Comparison of ENCODE assay signal across 31 cellular contexts in genomic region chr18:36897253-36897652, GRCh38.
DNase-seq lines count a peak whose midpoint lies in the region; ATAC-seq, FAIRE-seq and TF ChIP-seq lines count a peak whose summit lies in the region.
"Had no signal": no experiment of that assay in that cellular context is flagged by ENCODE, and none has a peak within 500 bp of the region (broad histone marks: within the 10 kb centered on the region; RNA-seq: fewer than 3 reads in every experiment).

No MANE protein-coding gene starts in this region.

- H3K27me3 ChIP-seq in K562 (ENCODE audit: control insufficient read depth in 2 of 2, insufficient read depth in 2 of 2, low read length in 2 of 2): no peaks in the 10 kb centered on the region
- H3K27me3 ChIP-seq in spleen (replicated peaks in 1 of 7): no peaks in the 10 kb centered on the region
- H3K27me3 ChIP-seq: BE2C; BLaER1; BLaER1 treated with 17β-estradiol and CSF1 and Interleukin-3, amounts not matched to agents 10 nM and 100 nM had no signal

- intact Hi-C loops in K562 (cut with micrococcal nuclease) (loop anchor here (5.0 kb wide), 2 partner anchors 65 to 210 kb away; no protein-coding TSS in a partner anchor), spleen (cut with DNase I; ENCODE audit: low total_unique reads) (no loop called here)

- no peaks in the 10 kb centered on the region for H3K9me1 ChIP-seq in K562 (ENCODE audit: control insufficient read depth, insufficient read depth, low read length)

- no peak for TF ChIP-seq EP300 in K562 (IDR thresholded peaks at IDR 0.05; ENCODE audit: low read length)

- FAIRE-seq in D721Med (lab: Jason Lieb, UNC) (peak; percentile 82), K562 (lab: Jason Lieb, UNC) (no peak), islet of Langerhans (lab: Jason Lieb, UNC) (peak; percentile 53)
- FAIRE-seq: A549 had no signal

- DNase-seq in D721Med (ENCODE audit: insufficient read length, low spot score) (no peak), K562 (ENCODE audit: extremely low read depth in 1 of 4, low spot score in 3 of 4) (no peak), glomerular visceral epithelial cell (ENCODE audit: extremely low spot score) (no peak), caudate nucleus (lab: John Stamatoyannopoulos, UW) (no peak), spleen (no peak)
- DNase-seq: 8988T; ACHN; AML-193; BE2C; C1 segment of cervical spinal cord; Caco-2; Calu3; CD4-positive, alpha-beta memory T cell; CD4-positive, alpha-beta T cell; CD4-positive, CD25-positive, alpha-beta regulatory T cell; CD8-positive, alpha-beta memory T cell; CD8-positive, alpha-beta T cell; COR-L47; DMS 273 treated with DMSO at 0.1 percent for 48 hours; DMS153; DMS53; DMS79; DMS79 treated with DMSO at 0.1 percent for 48 hours; DND-41; EL had no signal

- H3K79me2 ChIP-seq in K562 (ENCODE audit: control insufficient read depth, insufficient read depth, low read length): no peaks in the 10 kb centered on the region

- peaks cover 4 to 22% of the 10 kb centered on the region in 2 experiments; a peak in 4 of 5 replicates for H3K4me1 ChIP-seq in K562 (replicated peaks in 1 of 2; ENCODE audit: control insufficient read depth in 2 of 2, insufficient read depth in 2 of 2, low read length in 2 of 2)
- no peaks in the 10 kb centered on the region for H3K4me1 ChIP-seq in spleen
- H3K4me1 ChIP-seq: A549; BE2C; BLaER1; BLaER1 treated with 17β-estradiol and CSF1 and Interleukin-3, amounts not matched to agents 10 nM and 100 nM; Caco-2 had no signal

- H2AFZ ChIP-seq in K562 (ENCODE audit: low read depth, low read length): no peak overlapping the region

- peaks cover 6% of the 10 kb centered on the region; the same call in 1 of the 2 replicates for H3K9me3 ChIP-seq in K562 (replicated peaks; ENCODE audit: control insufficient read depth, insufficient read depth, low read depth, low read length)
- H3K9me3 ChIP-seq in spleen: peaks cover 0 to 19% (median 15%) of the 10 kb centered on the region in 8 donors
- H3K9me3 ChIP-seq: A549, BE2C, Caco-2 had no signal

- POLR2A ChIA-PET in K562 (lab: Yijun Ruan, JAX): no interaction called here

- H3K27ac ChIP-seq in K562 (ENCODE audit: extremely low read depth, low read depth, low read length) (no peak overlapping the region), caudate nucleus (ENCODE audit: low read depth, low read length) (no peak overlapping the region), spleen (no peak overlapping the region)
- H3K27ac ChIP-seq: 22Rv1; A549; BLaER1; BLaER1 treated with 17β-estradiol and CSF1 and Interleukin-3, amounts not matched to agents 10 nM and 100 nM; C4-2B had no signal

- ATAC-seq in K562: no peak
- ATAC-seq: A549; CD8-positive, alpha-beta T cell had no signal

- in situ Hi-C loops in K562 (cut with MboI): no loop called here

- WGBS in K562 (ENCODE audit: insufficient coverage, low coverage, missing lambda C conversion rate): 14% methylated on average over 1 of the region's 1 CpG
- 86 to 100% (median 94%) methylated on average over 1 of the region's 1 CpG for WGBS in spleen, 5 donors

- H3K4me2 ChIP-seq in K562 (ENCODE audit: insufficient read depth, low read length): no peak overlapping the region
- H3K4me2 ChIP-seq: A549; BLaER1; BLaER1 treated with 17β-estradiol and CSF1 and Interleukin-3, amounts not matched to agents 10 nM and 100 nM had no signal

- TF ChIP-seq CTCF in D721Med (IDR thresholded peaks at IDR 0.05; ENCODE audit: insufficient read depth, missing control alignments) (no peak), K562 (IDR thresholded peaks at IDR 0.05 in 2 of 3, conservative IDR thresholded peaks at IDR 0.05 in 1 of 3; ENCODE audit: insufficient read depth in 2 of 3, low read depth in 1 of 3, low read length in 3 of 3) (no peak), spleen (IDR thresholded peaks at IDR 0.05 in 8 of 11, conservative IDR thresholded peaks at IDR 0.05 in 3 of 11) (no peak)

- CTCF ChIA-PET in K562 (lab: Yijun Ruan, JAX; ENCODE audit: low intra/inter-chr PET ratio): no interaction called here

- TF ChIP-seq POLR2A in K562 (conservative IDR thresholded peaks at IDR 0.05): no peak
- TF ChIP-seq POLR2A in spleen (IDR thresholded peaks at IDR 0.05): no peak

- TF ChIP-seq RAD21 in K562 (CRISPR knock-in tag; conservative IDR thresholded peaks at IDR 0.05 in 1 of 2, IDR thresholded peaks at IDR 0.05 in 1 of 2): no peak

- no peak overlapping the region for H3K9ac ChIP-seq in K562 (ENCODE audit: insufficient read depth in 1 of 2, low read depth in 2 of 2, low read length in 2 of 2)
- H3K9ac ChIP-seq: BLaER1; BLaER1 treated with 17β-estradiol and CSF1 and Interleukin-3, amounts not matched to agents 10 nM and 100 nM had no signal

- no peak overlapping the region for H3K4me3 ChIP-seq in K562
- no peak overlapping the region for H3K4me3 ChIP-seq in spleen
- H3K4me3 ChIP-seq: A549; BLaER1; BLaER1 treated with 17β-estradiol and CSF1 and Interleukin-3, amounts not matched to agents 10 nM and 100 nM had no signal

- BruUV-seq in K562 (replicated peaks; lab: Mats Ljungman, UMichigan): no TSS peak

- H4K20me1 ChIP-seq in K562 (replicated peaks; ENCODE audit: control insufficient read depth, insufficient read depth, low read length): no peaks in the 10 kb centered on the region
- H4K20me1 ChIP-seq: BLaER1; BLaER1 treated with 17β-estradiol and CSF1 and Interleukin-3, amounts not matched to agents 10 nM and 100 nM had no signal

- H3K36me3 ChIP-seq in K562 (ENCODE audit: control insufficient read depth, insufficient read depth, low read length): no peaks in the 10 kb centered on the region
- peaks cover 0 to 4% (median 0%) of the 10 kb centered on the region in 6 donors for H3K36me3 ChIP-seq in spleen
- H3K36me3 ChIP-seq: BE2C, BLaER1 had no signal

TF ChIP-seq in K562, 482 proteins besides CTCF, POLR2A, EP300 and RAD21:
- TF ChIP-seq HDAC2 (IDR thresholded peaks at IDR 0.05): no peak
- no peak for TF ChIP-seq FOXP4 (CRISPR knock-in tag; IDR thresholded peaks at IDR 0.05; ENCODE audit: borderline replicate concordance)
- no peak for TF ChIP-seq ZNF121 (CRISPR knock-in tag; conservative IDR thresholded peaks at IDR 0.05)
- no peak for TF ChIP-seq ZNF75A (CRISPR knock-in tag; IDR thresholded peaks at IDR 0.05)
- TF ChIP-seq ARID1B (IDR thresholded peaks at IDR 0.05): 0 out of 2 replicates have a peak, but pooled peaks have one; percentile 12
- no peak for TF ChIP-seq ZBTB17 (CRISPR knock-in tag; IDR thresholded peaks at IDR 0.05)
- TF ChIP-seq MCM7 (IDR thresholded peaks at IDR 0.05): no peak
- no peak for TF ChIP-seq NCOA1 (IDR thresholded peaks at IDR 0.05; ENCODE audit: low read depth)
- TF ChIP-seq BDP1 (IDR thresholded peaks at IDR 0.05; ENCODE audit: insufficient read depth, insufficient read length): no peak
- TF ChIP-seq ZKSCAN1 (IDR thresholded peaks at IDR 0.05; ENCODE audit: low read depth, low read length): no peak
- no peak for TF ChIP-seq FOXP1 (CRISPR knock-in tag; IDR thresholded peaks at IDR 0.05)
- no peak for TF ChIP-seq PBX2 (CRISPR knock-in tag; IDR thresholded peaks at IDR 0.05; ENCODE audit: low read depth)
- no peak for TF ChIP-seq PBX2 (tag; conservative IDR thresholded peaks at IDR 0.05; ENCODE audit: low read depth)
- TF ChIP-seq FOXK2 (conservative IDR thresholded peaks at IDR 0.05 in 1 of 2, IDR thresholded peaks at IDR 0.05 in 1 of 2; ENCODE audit: low read depth in 2 of 2): 0 out of 4 replicates have a peak, but pooled peaks of 1 of the 2 experiments have one; percentile 18
- TF ChIP-seq FOXJ2 (tag; IDR thresholded peaks at IDR 0.05): peak; percentile 94
- no peak for TF ChIP-seq ZNF76 (CRISPR knock-in tag; IDR thresholded peaks at IDR 0.05; ENCODE audit: borderline replicate concordance)
- TF ChIP-seq RB1 (IDR thresholded peaks at IDR 0.05; ENCODE audit: low read depth): no peak
